8 cellular contexts compared by ENCODE assay signal in genomic region chr2:11343344-11343625, GRCh38. TPM values are rescaled to one million over a fixed set of nuclear protein-coding genes. Genes with fewer than 3 reads are reported as not detected.
DNase-seq lines count a peak whose midpoint lies in the region; ATAC-seq and TF ChIP-seq lines count a peak whose summit lies in the region.

No MANE protein-coding gene starts in this region.

- peak overlapping the region; percentile 90 for H3K27ac Mint-ChIP-seq in T-helper 1 cell treated with Interleukin-12 subunit alpha and Interleukin-12 subunit beta and Interleukin-4 antibody, amounts not matched to agents 30 μg/mL and 1 μg/mL, for 36 hours
- H3K27ac Mint-ChIP-seq in activated naive CD8-positive, alpha-beta T cell treated with anti-CD3 and anti-CD28 coated beads, Interleukin-2, amount 50 U/mL, for 24 hours: peak overlapping the region; percentile 94

- DNase-seq in T-helper 1 cell: no peak
- no peak for DNase-seq in activated naive CD8-positive, alpha-beta T cell treated with anti-CD3 and anti-CD28 coated beads, Interleukin-2, amount 50 U/mL, for 24 hours
- DNase-seq in left lobe of liver (ENCODE audit: low spot score): no peak
- DNase-seq in GM10248 (ENCODE audit: extremely low spot score): no peak
- DNase-seq in iPS-NIHi7 (ENCODE audit: extremely low spot score): no peak

- ATAC-seq in activated naive CD8-positive, alpha-beta T cell treated with anti-CD3 and anti-CD28 coated beads, Interleukin-2, amount 50 U/mL, for 24 hours: no peak
- ATAC-seq in left lobe of liver (peak; percentile 3), GM19328 (IDR thresholded peaks at IDR 0.05; ENCODE audit: unreplicated experiment) (no peak)

- no peak for TF ChIP-seq CTCF in GM10248 (IDR thresholded peaks at IDR 0.05; ENCODE audit: control extremely low read depth, extremely low read depth, low read depth, missing control alignments)

- H3K4me3 Mint-ChIP-seq in T-helper 1 cell treated with Interleukin-12 subunit alpha and Interleukin-12 subunit beta and Interleukin-4 antibody, amounts not matched to agents 30 μg/mL and 1 μg/mL, for 36 hours: peak overlapping the region; percentile 97
- H3K4me3 Mint-ChIP-seq in activated naive CD8-positive, alpha-beta T cell treated with anti-CD3 and anti-CD28 coated beads, Interleukin-2, amount 50 U/mL, for 24 hours: peak overlapping the region; percentile 99

- H3K27ac ChIP-seq in temporal lobe (ENCODE audit: low read depth, low read length): peak overlapping the region; percentile 82

- CTCF ChIA-PET in GM10248 (lab: Yijun Ruan, JAX): interaction anchor here (1.0 to 2.0 kb wide), 4 partner anchors 10 to 24 kb away, joined by 3 to 6 read pairs (median 4); no protein-coding TSS in a partner anchor

- POLR2A ChIA-PET in GM10248 (lab: Yijun Ruan, JAX): no interaction called here

- H3K4me1 Mint-ChIP-seq in T-helper 1 cell treated with Interleukin-12 subunit alpha and Interleukin-12 subunit beta and Interleukin-4 antibody, amounts not matched to agents 30 μg/mL and 1 μg/mL, for 36 hours (ENCODE audit: low read depth): peaks cover 17% of the 10 kb centered on the region
- peaks cover 32% of the 10 kb centered on the region for H3K4me1 Mint-ChIP-seq in activated naive CD8-positive, alpha-beta T cell treated with anti-CD3 and anti-CD28 coated beads, Interleukin-2, amount 50 U/mL, for 24 hours

- H3K36me3 Mint-ChIP-seq in T-helper 1 cell treated with Interleukin-12 subunit alpha and Interleukin-12 subunit beta and Interleukin-4 antibody, amounts not matched to agents 30 μg/mL and 1 μg/mL, for 36 hours (ENCODE audit: low read depth): peaks cover 4% of the 10 kb centered on the region
- no peaks in the 10 kb centered on the region for H3K36me3 Mint-ChIP-seq in activated naive CD8-positive, alpha-beta T cell treated with anti-CD3 and anti-CD28 coated beads, Interleukin-2, amount 50 U/mL, for 24 hours (ENCODE audit: low read depth)

- no peaks in the 10 kb centered on the region for H3K9me3 Mint-ChIP-seq in T-helper 1 cell treated with Interleukin-12 subunit alpha and Interleukin-12 subunit beta and Interleukin-4 antibody, amounts not matched to agents 30 μg/mL and 1 μg/mL, for 36 hours
- no peaks in the 10 kb centered on the region for H3K9me3 Mint-ChIP-seq in activated naive CD8-positive, alpha-beta T cell treated with anti-CD3 and anti-CD28 coated beads, Interleukin-2, amount 50 U/mL, for 24 hours

- H3K27me3 Mint-ChIP-seq in T-helper 1 cell treated with Interleukin-12 subunit alpha and Interleukin-12 subunit beta and Interleukin-4 antibody, amounts not matched to agents 30 μg/mL and 1 μg/mL, for 36 hours (ENCODE audit: low read depth): no peaks in the 10 kb centered on the region
- H3K27me3 Mint-ChIP-seq in activated naive CD8-positive, alpha-beta T cell treated with anti-CD3 and anti-CD28 coated beads, Interleukin-2, amount 50 U/mL, for 24 hours: no peaks in the 10 kb centered on the region

RNA-seq across cellular contexts. Expression of gene ROCK2, which starts 1.2 kb away (rescaled TPM):
- total RNA-seq in left lobe of liver (12.0 TPM), temporal lobe (47.5 TPM)
